Comparison of ENCODE assay signal across 8 cellular contexts in the genomic region with DNA sequence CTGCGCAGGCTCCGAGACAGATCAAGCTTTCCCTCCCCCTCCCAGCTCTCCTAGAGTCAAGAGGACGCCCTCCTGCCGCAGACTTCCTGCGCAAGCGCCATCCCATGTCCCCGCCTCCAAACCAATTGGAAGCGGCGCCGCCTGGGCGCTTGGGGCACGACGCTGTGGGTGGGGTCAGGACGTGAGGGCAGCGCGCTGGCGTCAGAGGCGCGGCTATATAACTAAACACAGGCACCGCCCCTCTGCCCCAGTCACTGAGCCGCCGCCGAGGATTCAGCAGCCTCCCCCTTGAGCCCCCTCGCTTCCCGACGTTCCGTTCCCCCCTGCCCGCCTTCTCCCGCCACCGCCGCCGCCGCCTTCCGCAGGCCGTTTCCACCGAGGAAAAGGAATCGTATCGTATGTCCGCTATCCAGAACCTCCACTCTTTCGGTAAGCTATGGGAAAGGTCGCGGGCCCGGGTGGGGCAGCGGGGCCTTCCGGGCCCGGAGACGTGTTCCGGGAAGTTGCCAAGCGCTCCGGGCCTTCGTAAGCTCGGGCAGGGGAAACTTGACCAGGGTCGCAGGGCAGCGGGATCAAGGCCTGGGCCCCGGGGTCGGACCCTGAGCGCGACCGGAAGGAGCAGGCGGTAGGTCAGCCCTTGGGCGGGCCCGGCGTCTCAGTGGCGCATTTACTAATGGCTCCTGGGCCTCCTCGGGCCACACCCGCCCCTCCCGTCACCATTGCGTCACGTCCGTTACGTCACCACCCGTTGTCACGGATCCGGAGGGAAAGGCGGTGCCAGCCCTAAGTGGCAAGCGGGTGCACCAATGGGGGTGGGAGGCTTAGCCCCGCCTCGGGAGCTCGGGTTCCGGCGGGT. TPM values are rescaled to one million over a fixed set of nuclear protein-coding genes. Genes with fewer than 3 reads are reported as not detected.
DNase-seq lines count a peak whose midpoint lies in the region; ATAC-seq and TF ChIP-seq lines count a peak whose summit lies in the region.

TSS of gene EIF1 (plus strand) at position 245 of the 856 bp plus-strand sequence. CDS start at position 399, 154 bp downstream.

- H3K36me3 ChIP-seq in testis (ENCODE audit: low read depth, missing control alignments) = peaks cover 4% of the 10 kb centered on the region

- TF ChIP-seq POLR2A in testis (IDR thresholded peaks at IDR 0.05) = peak; percentile 77

- H3K27ac ChIP-seq in testis = peak within 1 kb of the TSS; percentile 100

- no peaks in the 10 kb centered on the region for H3K9me3 ChIP-seq in testis

- ATAC-seq in HG02623 (IDR thresholded peaks at IDR 0.05; ENCODE audit: unreplicated experiment) (peak; percentile 68), omental fat pad (ENCODE audit: low FRiP score) (peak; percentile 93)

- no peaks in the 10 kb centered on the region for H3K9me3 Mint-ChIP-seq in activated naive CD8-positive, alpha-beta T cell (ENCODE audit: low read depth)

- H3K36me3 Mint-ChIP-seq in activated naive CD8-positive, alpha-beta T cell = peaks cover 5% of the 10 kb centered on the region

- H3K27me3 Mint-ChIP-seq in activated naive CD8-positive, alpha-beta T cell = no peaks in the 10 kb centered on the region

- POLR2A ChIA-PET in GM10248 (lab: Yijun Ruan, JAX) = interaction anchor here (0.5 to 5.8 kb wide), 21 partner anchors 10 to 1759 kb away, joined by 3 to 134 read pairs (median 4); partner anchors contain the start of genes DNAJC7 and JUP

- DNase-seq in GM10248 (ENCODE audit: extremely low spot score) (peak; percentile 96), NCI-H1105 (lab: John Stamatoyannopoulos, UW) (peak; percentile 98), SKM-1 treated with dmso at 0.1 percent for 144 hours (lab: John Stamatoyannopoulos, UW; ENCODE audit: unreplicated experiment) (peak; percentile 98), glomerular endothelial cell (ENCODE audit: extremely low read depth, low read depth, low spot score) (peak; percentile 93), omental fat pad (ENCODE audit: low spot score) (peak; percentile 100), testis (peak; percentile 99)

- intact Hi-C loops in testis (cut with DNase I; ENCODE audit: low total_unique reads) = no loop called here

- WGBS in testis, 2 donors = 0% methylated on average over 19 to 72 of the region's 81 CpGs

- no peaks in the 10 kb centered on the region for H3K27me3 ChIP-seq in testis

- H3K4me1 Mint-ChIP-seq in activated naive CD8-positive, alpha-beta T cell (ENCODE audit: low read depth) = peaks cover 34% of the 10 kb centered on the region

- TF ChIP-seq CTCF in GM10248 (IDR thresholded peaks at IDR 0.05; ENCODE audit: control extremely low read depth, extremely low read depth, low read depth, missing control alignments) = no peak
- TF ChIP-seq CTCF in omental fat pad (IDR thresholded peaks at IDR 0.05) = no peak
- TF ChIP-seq CTCF in testis (IDR thresholded peaks at IDR 0.05) = peak in 2 of 3 experiments; percentile 12 to 19

- peaks cover 18% of the 10 kb centered on the region for H3K4me1 ChIP-seq in testis

- H3K4me3 ChIP-seq in testis = peak within 1 kb of the TSS; percentile 99 to 100

- H3K4me3 Mint-ChIP-seq in activated naive CD8-positive, alpha-beta T cell = peak within 1 kb of the TSS; percentile 97

- peak within 1 kb of the TSS; percentile 97 for H3K27ac Mint-ChIP-seq in activated naive CD8-positive, alpha-beta T cell

- CTCF ChIA-PET in GM10248 (lab: Yijun Ruan, JAX) = interaction anchor here (0.6 to 9.3 kb wide), 7 partner anchors 9 to 331 kb away, joined by 3 to 118 read pairs (median 18); partner anchors contain the start of gene NKIRAS2

RNA-seq across cellular contexts. Expression of gene EIF1, which starts in this region (rescaled TPM):
- 229 and 367 TPM in 2 replicates for total RNA-seq in glomerular endothelial cell
- total RNA-seq in omental fat pad = 100 to 1,000 TPM; 444 to 832 (median 685) TPM
- 100 to 1,000 TPM; 274 to 338 TPM for total RNA-seq in testis
- polyA plus RNA-seq in testis (ENCODE audit: insufficient read depth, low read depth, low replicate concordance) = 1,078 TPM

Comparison
In these comparisons a context has a peak if more than half of its experiments do, and no peak if none do; other contexts are left out.
1. Peak in every context shown above with its lines: DNase-seq, ATAC-seq, H3K4me3 ChIP-seq and H3K27ac ChIP-seq.
2. CTCF ChIP-seq: peak in testis (2 of 3); none in GM10248 (single experiment) and omental fat pad (0 of 3).